In the genomic region with DNA sequence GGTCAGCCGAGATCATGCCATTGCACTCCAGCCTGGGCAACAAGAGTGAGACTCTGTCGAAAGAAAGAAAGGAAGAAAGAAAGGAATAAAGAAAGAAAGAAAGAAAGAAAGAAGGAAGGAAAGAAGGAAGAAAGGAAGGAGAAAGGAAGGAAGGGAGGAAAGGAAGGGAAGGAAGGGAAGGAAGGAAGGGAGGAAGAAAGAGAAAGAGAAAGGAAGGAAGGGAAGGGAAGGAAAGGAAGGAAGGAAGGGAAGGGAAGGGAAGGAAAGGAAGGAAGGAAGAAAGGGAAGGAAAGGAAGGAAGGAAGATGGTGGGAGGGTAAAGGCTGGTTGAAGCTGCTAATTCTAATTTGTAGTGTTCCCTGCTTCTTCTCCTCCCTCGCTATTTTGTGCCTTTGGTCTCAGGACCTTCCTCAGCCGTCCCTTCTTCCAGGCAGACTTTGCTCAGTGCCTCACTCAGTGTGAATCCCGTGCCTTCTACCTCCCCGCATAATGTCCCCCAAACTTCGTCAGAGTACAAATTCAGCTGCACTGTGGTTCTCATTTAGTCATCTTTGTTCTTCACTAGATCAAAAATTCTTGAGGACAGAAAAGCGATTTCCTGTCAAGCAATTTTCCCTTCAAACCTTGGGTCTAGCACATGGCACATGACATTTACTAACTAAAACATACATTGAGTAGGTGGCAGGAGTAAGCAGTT, we compare ENCODE assay signal across 11 cellular contexts.
"Had no signal": no experiment of that assay in that cellular context is flagged by ENCODE, and none has a peak within 500 bp of the region (broad histone marks: within the 10 kb centered on the region; RNA-seq: fewer than 3 reads in every experiment).

No MANE protein-coding gene starts in this region.

- H3K4me1 Mint-ChIP-seq: endodermal cell had no signal

- H3K9me3 ChIP-seq: SK-N-SH had no signal

- H3K4me3 Mint-ChIP-seq: activated CD4-positive, alpha-beta T cell treated with anti-CD3 and anti-CD28 coated beads, Interleukin-2, amount 10 ng/mL, durations not matched to agents 7 days and 5 days; endodermal cell; WTC11 had no signal

- DNase-seq: activated CD4-positive, alpha-beta T cell treated with anti-CD3 and anti-CD28 coated beads, Interleukin-2, amount 10 ng/mL, durations not matched to agents 7 days and 5 days; activated gamma-delta T cell treated with Interleukin-2 at 50 U/mL for 16 hours; activated T-cell treated with anti-CD3 and anti-CD28 coated beads, Interleukin-2, amount 50 U/mL, for 1 hour; anterior cingulate cortex; head of caudate nucleus; SK-N-SH; stimulated activated CD4-positive, alpha-beta T cell treated with anti-CD3 and anti-CD28 coated beads, Interleukin-2, amount 100 ng/mL, for 48 hours; stimulated activated naive CD4-positive, alpha-beta T cell treated with Interleukin-2 at 50 U/mL for 16 hours; T-helper 1 cell had no signal

- H3K27ac Mint-ChIP-seq: activated CD4-positive, alpha-beta T cell treated with anti-CD3 and anti-CD28 coated beads, Interleukin-2, amount 10 ng/mL, durations not matched to agents 7 days and 5 days; endodermal cell had no signal

- ATAC-seq: WTC11 had no signal
